ENCODE assay signal across 27 cellular contexts in the genomic region with DNA sequence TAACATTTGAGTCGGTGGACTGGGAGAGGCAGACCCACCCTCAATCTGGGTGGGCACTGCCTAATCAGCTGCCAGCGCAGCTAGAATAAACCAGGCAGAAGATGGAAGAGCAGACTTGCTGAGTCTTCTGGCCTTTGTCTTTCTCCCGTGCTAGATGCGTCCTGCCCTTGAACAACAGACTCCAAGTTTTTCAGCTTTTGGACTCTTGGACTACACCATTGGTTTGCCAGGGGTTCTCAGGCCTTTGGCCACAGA. TPM values are rescaled to one million over a fixed set of nuclear protein-coding genes. Genes with fewer than 3 reads are reported as not detected.
DNase-seq lines count a peak whose midpoint lies in the region; ATAC-seq, FAIRE-seq and TF ChIP-seq lines count a peak whose summit lies in the region.
"Had no signal": no experiment of that assay in that cellular context is flagged by ENCODE, and none has a peak within 500 bp of the region (broad histone marks: within the 10 kb centered on the region; RNA-seq: fewer than 3 reads in every experiment).

No MANE protein-coding gene starts in this region.

- TF ChIP-seq CTCF in HEK293 (tag by site-specific recombination; IDR thresholded peaks at IDR 0.05) (no peak), K562 (IDR thresholded peaks at IDR 0.05 in 2 of 3, conservative IDR thresholded peaks at IDR 0.05 in 1 of 3; ENCODE audit: insufficient read depth in 2 of 3, low read depth in 1 of 3, low read length in 3 of 3) (no peak), osteocyte (IDR thresholded peaks at IDR 0.05) (no peak)

- H2AFZ ChIP-seq in K562 (ENCODE audit: low read depth, low read length), result no peak overlapping the region

- H3K27me3 Mint-ChIP-seq in osteocyte (ENCODE audit: unreplicated experiment), result no peaks in the 10 kb centered on the region

- no TSS peak for BruUV-seq in K562 (replicated peaks; lab: Mats Ljungman, UMichigan)

- H3K36me3 Mint-ChIP-seq in osteocyte (ENCODE audit: unreplicated experiment), result no peaks in the 10 kb centered on the region
- H3K36me3 Mint-ChIP-seq: CD14-positive monocyte; CD4-positive, alpha-beta memory T cell; CD4-positive, CD25-positive, alpha-beta regulatory T cell; CD8-positive, alpha-beta memory T cell had no signal

- H3K4me1 ChIP-seq in HEK293 (ENCODE audit: control insufficient read depth, insufficient read depth, low read length) (no peaks in the 10 kb centered on the region), K562 (replicated peaks in 1 of 2; ENCODE audit: control insufficient read depth in 2 of 2, insufficient read depth in 2 of 2, low read length in 2 of 2) (no peaks in the 10 kb centered on the region)
- H3K4me1 ChIP-seq: A549, BE2C, BLaER1 had no signal

- no peaks in the 10 kb centered on the region for H3K36me3 ChIP-seq in HEK293 (ENCODE audit: control insufficient read depth in 2 of 2, insufficient read depth in 1 of 2, low read length in 2 of 2)
- H3K36me3 ChIP-seq in K562 (ENCODE audit: control insufficient read depth, insufficient read depth, low read length), result no peaks in the 10 kb centered on the region
- H3K36me3 ChIP-seq: BE2C, BLaER1 had no signal

- peaks cover 6 to 25% of the 10 kb centered on the region in 2 experiments; a peak in 4 of 5 replicates for H3K27me3 ChIP-seq in K562 (ENCODE audit: control insufficient read depth in 2 of 2, insufficient read depth in 2 of 2, low read length in 2 of 2)
- H3K27me3 ChIP-seq: BE2C, BLaER1 had no signal

- H3K4me3 ChIP-seq in HEK293 (ENCODE audit: low read depth, low read length) (no peak overlapping the region), K562 (no peak overlapping the region)
- H3K4me3 ChIP-seq: A549, BLaER1 had no signal

- WGBS in K562 (ENCODE audit: insufficient coverage, low coverage, missing lambda C conversion rate), result 0% methylated on average over 4 of the region's 4 CpGs

- H3K9me3 Mint-ChIP-seq in osteocyte (ENCODE audit: unreplicated experiment), result no peaks in the 10 kb centered on the region
- H3K9me3 Mint-ChIP-seq: CD4-positive, alpha-beta memory T cell; CD8-positive, alpha-beta memory T cell had no signal

- TF ChIP-seq POLR2A in K562 (conservative IDR thresholded peaks at IDR 0.05), result no peak

- H3K9me3 ChIP-seq in HEK293 (ENCODE audit: control insufficient read depth, insufficient read depth, low read depth, low read length) (no peaks in the 10 kb centered on the region), K562 (replicated peaks; ENCODE audit: control insufficient read depth, insufficient read depth, low read depth, low read length) (no peaks in the 10 kb centered on the region)
- H3K9me3 ChIP-seq: A549, BE2C, BLaER1 had no signal

- H3K9ac ChIP-seq in K562 (ENCODE audit: insufficient read depth in 1 of 2, low read depth in 2 of 2, low read length in 2 of 2), result no peak overlapping the region
- H3K9ac ChIP-seq: BLaER1 had no signal

- no peaks in the 10 kb centered on the region for H3K4me1 Mint-ChIP-seq in osteocyte (ENCODE audit: unreplicated experiment)
- H3K4me1 Mint-ChIP-seq: CD14-positive monocyte; CD4-positive, alpha-beta memory T cell; CD4-positive, CD25-positive, alpha-beta regulatory T cell; CD8-positive, alpha-beta memory T cell had no signal

- no peaks in the 10 kb centered on the region for H4K20me1 ChIP-seq in K562 (replicated peaks; ENCODE audit: control insufficient read depth, insufficient read depth, low read length)
- H4K20me1 ChIP-seq: BLaER1 had no signal

- H3K4me2 ChIP-seq in K562 (ENCODE audit: insufficient read depth, low read length), result no peak overlapping the region
- H3K4me2 ChIP-seq: A549, BLaER1 had no signal

- no peak overlapping the region for H3K27ac ChIP-seq in HEK293 (ENCODE audit: extremely low read depth, low read depth, low read length)
- H3K27ac ChIP-seq in K562 (ENCODE audit: extremely low read depth, low read depth, low read length), result no peak overlapping the region
- H3K27ac ChIP-seq: 22Rv1, A549, BLaER1 had no signal

- no peak overlapping the region for H3K27ac Mint-ChIP-seq in osteocyte (ENCODE audit: unreplicated experiment)
- H3K27ac Mint-ChIP-seq: CD14-positive monocyte; CD4-positive, alpha-beta memory T cell; CD4-positive, CD25-positive, alpha-beta regulatory T cell; CD8-positive, alpha-beta memory T cell had no signal

- no peak for FAIRE-seq in K562 (lab: Jason Lieb, UNC)
- FAIRE-seq: A549, GM12891, GM19239 had no signal

- no peak overlapping the region for H3K4me3 Mint-ChIP-seq in osteocyte (ENCODE audit: unreplicated experiment)
- H3K4me3 Mint-ChIP-seq: CD14-positive monocyte; CD4-positive, alpha-beta memory T cell; CD4-positive, CD25-positive, alpha-beta regulatory T cell; CD8-positive, alpha-beta memory T cell had no signal

- CTCF ChIA-PET in HEK293 (lab: Yijun Ruan, JAX) (interaction anchor here (0.5 to 1.0 kb wide), 2 partner anchors 26 to 286 kb away, joined by 3 read pairs; no protein-coding TSS in a partner anchor), K562 (lab: Yijun Ruan, JAX; ENCODE audit: low intra/inter-chr PET ratio) (no interaction called here)

- in situ Hi-C loops in K562 (cut with MboI), result loop anchor here (10.0 kb wide), 1 partner anchor 287 kb away; no protein-coding TSS in a partner anchor

- ATAC-seq in K562 (no peak), HG03108 (IDR thresholded peaks at IDR 0.05; ENCODE audit: unreplicated experiment) (no peak), HG03378 (IDR thresholded peaks at IDR 0.05; ENCODE audit: unreplicated experiment) (no peak)
- ATAC-seq: A549 had no signal

- intact Hi-C loops in K562 (cut with micrococcal nuclease), result no loop called here

- TF ChIP-seq RAD21 in K562 (CRISPR knock-in tag; conservative IDR thresholded peaks at IDR 0.05 in 1 of 2, IDR thresholded peaks at IDR 0.05 in 1 of 2), result no peak

- POLR2A ChIA-PET in HEK293 (lab: Yijun Ruan, JAX), result interaction anchor here (1.0 kb wide), 1 partner anchor 11 kb away, joined by 3 read pairs; no protein-coding TSS in a partner anchor
- POLR2A ChIA-PET in K562 (lab: Yijun Ruan, JAX), result no interaction called here

- H3K79me2 ChIP-seq in K562 (ENCODE audit: control insufficient read depth, insufficient read depth, low read length), result no peaks in the 10 kb centered on the region

- DNase-seq in K562 (ENCODE audit: extremely low read depth in 1 of 4, low spot score in 3 of 4) (no peak), islet precursor cell (peak; percentile 47), osteocyte (ENCODE audit: extremely low spot score, unreplicated experiment) (peak; percentile 53), AG08395 (ENCODE audit: low spot score) (no peak), NCI-H510A (lab: John Stamatoyannopoulos, UW) (no peak)
- DNase-seq: BE2C; C1 segment of cervical spinal cord; CD4-positive, alpha-beta memory T cell; CD4-positive, CD25-positive, alpha-beta regulatory T cell; CD8-positive, alpha-beta memory T cell; COR-L47; DMS 273 treated with DMSO at 0.1 percent for 48 hours; DMS153; DMS53; DMS79; DND-41; EL; GDM1 had no signal

- no peak for TF ChIP-seq EP300 in K562 (IDR thresholded peaks at IDR 0.05; ENCODE audit: low read length)

- no peaks in the 10 kb centered on the region for H3K9me1 ChIP-seq in K562 (ENCODE audit: control insufficient read depth, insufficient read depth, low read length)

TF ChIP-seq in HEK293, 187 proteins besides CTCF, POLR2A, EP300 and RAD21:
- TF ChIP-seq ZNF324 (tag by site-specific recombination; IDR thresholded peaks at IDR 0.05) (no peak), ZNF341 (tag by site-specific recombination; IDR thresholded peaks at IDR 0.05; ENCODE audit: low read depth) (no peak), ZNF10 (tag by site-specific recombination; IDR thresholded peaks at IDR 0.05) (peak; percentile 90), ZNF2 (tag by site-specific recombination; IDR thresholded peaks at IDR 0.05) (no peak), ZNF561 (tag by site-specific recombination; IDR thresholded peaks at IDR 0.05; ENCODE audit: borderline replicate concordance) (no peak), ZBTB1 (tag by site-specific recombination; IDR thresholded peaks at IDR 0.05) (no peak)

TF ChIP-seq in K562, 482 proteins besides CTCF, POLR2A, EP300 and RAD21:
- TF ChIP-seq NFIC (IDR thresholded peaks at IDR 0.05) (no peak), ZNF134 (CRISPR knock-in tag; conservative IDR thresholded peaks at IDR 0.05) (peak; percentile 86)

RNA-seq across cellular contexts. Expression of gene DNM1L, which starts 27.2 kb away (rescaled TPM):
- 53.2 and 202 TPM in 2 replicates for total RNA-seq in K562 (2011; cell fraction: chromatin; rRNA removed; ENCODE audit: low replicate concordance)
- 26.0 and 40.5 TPM in 2 replicates for total RNA-seq in K562 (2011; cell fraction: nucleolus; rRNA removed)
- total RNA-seq in K562 (2011; cell fraction: nucleoplasm; rRNA removed), result 58.5 and 76.0 TPM in 2 replicates
- total RNA-seq in K562 (2014; rRNA removed) (42.3 and 49.6 TPM in 2 replicates), K562 (2014; rRNA removed; fragmentation: Illumina TruSeq; extraction: Trizol) (79.1 and 86.8 TPM in 2 replicates), K562 (2015; rRNA removed; fragmentation: Illumina TruSeq; extraction: Trizol) (73.0 and 76.4 TPM in 2 replicates), K562 (2021) (48.8 and 61.5 TPM in 2 replicates), osteocyte (52.0 and 67.0 TPM in 2 replicates)
- polyA plus RNA-seq in K562 (2011; rRNA removed) (72.4 and 82.8 TPM in 2 replicates), K562 (2014; fragmentation: Illumina TruSeq; extraction: Trizol) (56.6 and 69.8 TPM in 2 replicates), K562 (2014; fragmentation: Nextera tagmentation; extraction: Ambion mirVana) (10 to 100 TPM; 24.1 to 46.2 TPM), K562 (2014; rRNA removed) (46.6 and 54.5 TPM in 2 replicates)
- polyA plus RNA-seq in K562 (2011; cell fraction: cytosol; rRNA removed), result 13.3 and 29.2 TPM in 2 replicates
- 64.7 and 86.6 TPM in 2 replicates for polyA plus RNA-seq in K562 (2011; cell fraction: nucleus; rRNA removed)
- polyA plus RNA-seq in K562 (2012), result 42.7 and 43.3 TPM in 2 replicates
- 105 and 108 TPM in 2 replicates for polyA minus RNA-seq in K562 (2011; rRNA and poly(A)+ RNA removed)
- polyA minus RNA-seq in K562 (2011; cell fraction: cytosol; rRNA and poly(A)+ RNA removed), result 28.9 and 36.7 TPM in 2 replicates
- 60.2 and 106 TPM in 2 replicates for polyA minus RNA-seq in K562 (2011; cell fraction: nucleus; rRNA and poly(A)+ RNA removed)

Comparison
In these comparisons a context has a peak if more than half of its experiments do, and no peak if none do; other contexts are left out.
1. DNase-seq: peak in islet precursor cell (single experiment) and osteocyte (single experiment); none in K562 (0 of 4), AG08395 (single experiment) and NCI-H510A (single experiment).